ENCODE assay signal across 1 cellular context in genomic region chr2:2324565-2325101, GRCh38.
TF ChIP-seq lines count a peak whose summit lies in the region.

No MANE protein-coding gene starts in this region.

TF ChIP-seq in SK-N-SH treated with all-trans-retinoic acid at 6 μM for 48 hours, 23 proteins besides CTCF, POLR2A, EP300 and RAD21 (continued from another document):
- TF ChIP-seq TSHZ2 (CRISPR knock-in tag; IDR thresholded peaks at IDR 0.05) (no peak), ESRRG (CRISPR knock-in tag; IDR thresholded peaks at IDR 0.05) (no peak), ZC3H10 (CRISPR knock-in tag; IDR thresholded peaks at IDR 0.05) (no peak), ZNF70 (CRISPR knock-in tag; IDR thresholded peaks at IDR 0.05) (no peak), TOX (CRISPR knock-in tag; IDR thresholded peaks at IDR 0.05; ENCODE audit: borderline replicate concordance) (no peak), ZFP3 (CRISPR knock-in tag; IDR thresholded peaks at IDR 0.05) (no peak)
